Comparison of ENCODE assay signal across 9 cellular contexts in the genomic region with DNA sequence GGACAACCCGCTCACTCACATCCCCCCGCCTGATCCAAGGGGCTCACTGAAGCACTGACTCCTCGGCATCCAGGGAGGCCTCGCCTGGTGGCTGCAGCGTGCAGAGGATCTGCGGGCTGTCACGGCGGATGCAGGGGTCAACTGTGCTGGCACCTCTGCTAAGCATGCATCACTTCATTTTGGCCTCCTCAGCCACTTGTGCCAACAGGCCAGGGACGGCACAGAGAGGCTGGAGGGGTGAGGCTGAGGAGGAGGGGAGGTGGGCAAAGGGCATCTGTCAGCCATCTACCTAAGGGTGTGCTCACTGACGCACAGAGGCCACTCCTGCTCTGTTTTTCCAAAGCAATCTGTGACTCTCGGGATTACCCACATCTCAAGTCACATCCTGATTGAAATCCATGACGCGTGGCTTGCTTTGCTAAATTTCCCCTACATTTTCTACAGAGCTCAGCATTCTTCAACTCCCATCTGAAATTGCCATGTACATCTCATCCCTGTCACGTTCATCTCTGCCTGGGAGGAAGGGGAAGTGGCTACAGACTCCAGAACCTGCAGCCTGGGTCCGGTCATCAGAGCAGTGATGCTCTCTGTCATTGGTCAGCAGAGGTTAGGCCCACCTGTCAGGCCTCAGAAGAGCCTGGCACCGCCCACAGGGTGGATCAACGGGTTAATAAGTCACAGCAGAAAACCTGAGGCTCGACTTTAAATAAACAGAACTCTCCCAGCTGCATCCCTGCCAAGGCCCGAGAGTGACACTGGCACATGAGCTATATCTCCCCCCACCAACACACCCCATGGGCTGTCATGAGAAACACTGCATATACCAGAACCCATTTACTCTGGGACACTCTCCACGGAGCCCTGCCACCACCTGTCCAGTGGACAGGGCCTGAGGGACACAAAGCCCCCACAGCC. TPM values are rescaled to one million over a fixed set of nuclear protein-coding genes. Genes with fewer than 3 reads are reported as not detected.
DNase-seq lines count a peak whose midpoint lies in the region; ATAC-seq, FAIRE-seq and TF ChIP-seq lines count a peak whose summit lies in the region.
"Had no signal": no experiment of that assay in that cellular context is flagged by ENCODE, and none has a peak within 500 bp of the region (broad histone marks: within the 10 kb centered on the region; RNA-seq: fewer than 3 reads in every experiment).

No MANE protein-coding gene starts in this region.

- H3K27me3 ChIP-seq in duodenal mucosa (ENCODE audit: control insufficient read depth in 1 of 2, insufficient read depth in 2 of 2, low read length in 2 of 2) (no peaks in the 10 kb centered on the region), pancreas (no peaks in the 10 kb centered on the region), aorta (ENCODE audit: control insufficient read depth in 1 of 2, insufficient read depth in 2 of 2, low read length in 1 of 2) (no peaks in the 10 kb centered on the region)

- no peaks in the 10 kb centered on the region for H3K9me3 ChIP-seq in duodenal mucosa (ENCODE audit: control insufficient read depth in 1 of 2, low read length in 2 of 2)
- no peaks in the 10 kb centered on the region for H3K9me3 ChIP-seq in pancreas
- no peaks in the 10 kb centered on the region for H3K9me3 ChIP-seq in aorta (ENCODE audit: control insufficient read depth, low read length)

- 47 to 50% methylated on average over 20 of the region's 20 CpGs for WGBS in pancreas, 2 donors
- WGBS in aorta, 2 donors: 55 to 56% methylated on average over 20 of the region's 20 CpGs

- H3K27ac ChIP-seq in duodenal mucosa (ENCODE audit: low read depth, low read length) (peak overlapping the region; percentile 53), pancreas (peak overlapping the region in 3 of 4 donors; percentile 52 to 60 (median 59)), aorta (ENCODE audit: low read depth in 1 of 2, low read length in 2 of 2) (no peak overlapping the region)

- peak overlapping the region; percentile 49 to 50 for H3K9ac ChIP-seq in duodenal mucosa (ENCODE audit: low read depth in 1 of 2, low read length in 2 of 2)

- H3K36me3 ChIP-seq in duodenal mucosa (ENCODE audit: control insufficient read depth in 1 of 2, insufficient read depth in 2 of 2, low read length in 2 of 2) (no peaks in the 10 kb centered on the region), pancreas (no peaks in the 10 kb centered on the region), aorta (ENCODE audit: control insufficient read depth in 1 of 2, insufficient read depth in 2 of 2, low read length in 1 of 2) (no peaks in the 10 kb centered on the region)

- H3K4me1 ChIP-seq in duodenal mucosa (ENCODE audit: control insufficient read depth in 1 of 2, insufficient read depth in 2 of 2, low read length in 2 of 2) (peaks cover 94 to 95% of the 10 kb centered on the region in 2 donors), pancreas (peaks cover 41 to 86% (median 50%) of the 10 kb centered on the region in 3 donors), aorta (ENCODE audit: control insufficient read depth in 1 of 2, insufficient read depth in 2 of 2, low read length in 2 of 2) (peaks cover 9 to 10% of the 10 kb centered on the region in 2 donors)

- ATAC-seq in HG03432 (IDR thresholded peaks at IDR 0.05; ENCODE audit: unreplicated experiment) (peak; percentile 57), pancreas (peak; percentile 48 to 74 (median 68)), aorta (ENCODE audit: low FRiP score) (no peak)

- H3K4me3 ChIP-seq in duodenal mucosa (ENCODE audit: low read depth in 1 of 2, low read length in 2 of 2) (peak overlapping the region; percentile 43 to 57), pancreas (no peak overlapping the region), aorta (ENCODE audit: low read length in 2 of 2) (no peak overlapping the region)

- intact Hi-C loops in pancreas (cut with DNase I): no loop called here
- intact Hi-C loops in aorta (cut with DNase I): loop anchor here in 1 of 2 donors (5.0 kb wide), 1 partner anchor 37 kb away; no protein-coding TSS in a partner anchor

- DNase-seq in GM18507 (ENCODE audit: extremely low spot score, insufficient read length, low read depth): peak; percentile 75
- peak in 5 of 6 donors; percentile 48 to 80 (median 61) for DNase-seq in pancreas
- DNase-seq in ureter (ENCODE audit: low spot score): no peak
- no peak for DNase-seq in aorta
- DNase-seq in amygdala (lab: John Stamatoyannopoulos, UW): no peak
- no peak for DNase-seq in DMS 273 treated with DMSO at 0.1 percent for 48 hours (lab: John Stamatoyannopoulos, UW)

- FAIRE-seq in GM18507 (lab: Jason Lieb, UNC): peak; percentile 93
- FAIRE-seq in pancreas (lab: Jason Lieb, UNC): no peak
- FAIRE-seq: astrocyte had no signal

- TF ChIP-seq CTCF in pancreas (IDR thresholded peaks at IDR 0.05): no peak

RNA-seq across cellular contexts. Expression of gene ELL, which starts 17.6 kb away (rescaled TPM):
- 10 to 100 TPM in 1 of 6 donors, 1 to 10 TPM in 5; 5.8 to 10.5 (median 9.3) TPM for total RNA-seq in pancreas
- polyA plus RNA-seq in pancreas: 10 to 100 TPM; 10.3 to 13.4 TPM
- total RNA-seq in ureter: 29.2 TPM
- total RNA-seq in aorta: 10 to 100 TPM; 30.0 to 37.9 TPM
- 10 to 100 TPM in 1 of 2 donors, 1 to 10 TPM in 1; 7.3 to 13.1 TPM for polyA plus RNA-seq in aorta

RNA-seq across cellular contexts. Expression of gene FKBP8, which starts 39.1 kb away (rescaled TPM):
- total RNA-seq in pancreas (100 to 1,000 TPM in 2 of 6 donors, 10 to 100 TPM in 4; 73.8 to 104 (median 87.9) TPM), ureter (162 TPM), aorta (100 to 1,000 TPM; 225 to 239 TPM)
- polyA plus RNA-seq in pancreas (100 to 1,000 TPM; 198 to 218 TPM), aorta (100 to 1,000 TPM; 255 to 362 TPM)

RNA-seq across cellular contexts. Expression of gene KXD1, which starts 53.4 kb away (rescaled TPM):
- total RNA-seq in pancreas: 10 to 100 TPM; 33.4 to 46.2 (median 41.9) TPM
- polyA plus RNA-seq in pancreas: 10 to 100 TPM; 48.7 to 66.9 TPM
- total RNA-seq in ureter: 79.5 TPM
- 10 to 100 TPM; 85.4 to 92.4 TPM for total RNA-seq in aorta
- polyA plus RNA-seq in aorta: 100 to 1,000 TPM in 1 of 2 donors, 10 to 100 TPM in 1; 85.6 to 128 TPM

Comparison
In these comparisons a context has a peak if more than half of its experiments do, and no peak if none do; other contexts are left out.
1. DNase-seq: peak in GM18507 (single experiment) and pancreas (5 of 6); none in ureter (single experiment), aorta (0 of 2), amygdala (0 of 56) and DMS 273 treated with DMSO at 0.1 percent for 48 hours (single experiment).
2. H3K27ac ChIP-seq: peak in duodenal mucosa (single experiment) and pancreas (3 of 4); none in aorta (0 of 2).
3. H3K4me3 ChIP-seq: peak in duodenal mucosa (2 of 2); none in pancreas (0 of 4) and aorta (0 of 2).